In genomic region chr13:21413013-21413412, GRCh38 we compare ENCODE assay signal across 17 cellular contexts.
"Had no signal": no experiment of that assay in that cellular context is flagged by ENCODE, and none has a peak within 500 bp of the region (broad histone marks: within the 10 kb centered on the region; RNA-seq: fewer than 3 reads in every experiment).

No MANE protein-coding gene starts in this region.

- H3K9me3 ChIP-seq: stomach, thoracic aorta, upper lobe of right lung had no signal

- H3K27ac Mint-ChIP-seq: activated B cell treated with CpG ODN at 0.5 μM for 24 hours; activated naive CD8-positive, alpha-beta T cell treated with anti-CD3 and anti-CD28 coated beads, Interleukin-2, amount 10 ng/mL, durations not matched to agents 7 days and 5 days; T-helper 2 cell treated with Interferon-gamma antibody and Interleukin-4, amounts not matched to agents 5 μg/mL and 100 μg/mL, for 36 hours had no signal

- ATAC-seq: heart left ventricle, left colon, sciatic nerve, upper lobe of right lung had no signal

- H3K27ac ChIP-seq: heart left ventricle, stomach, thoracic aorta, upper lobe of right lung had no signal

- H3K27me3 ChIP-seq: heart left ventricle, stomach, upper lobe of right lung had no signal

- DNase-seq: activated B cell treated with CpG ODN at 0.5 μM for 24 hours; activated CD4-positive, alpha-beta T cell treated with anti-CD3 and anti-CD28 coated beads for 48 hours; activated naive CD4-positive, alpha-beta T cell; activated naive CD8-positive, alpha-beta T cell treated with anti-CD3 and anti-CD28 coated beads, Interleukin-2, amount 10 ng/mL, durations not matched to agents 7 days and 5 days; anterior cingulate cortex; heart left ventricle; immature natural killer cell; left colon; midbrain; stimulated activated CD4-positive, alpha-beta T cell treated with anti-CD3 and anti-CD28 coated beads, Interleukin-1b, Interleukin-23, amount 100 ng/mL, for 48 hours; stomach; upper lobe of right lung had no signal

- H3K4me3 Mint-ChIP-seq: activated B cell treated with CpG ODN at 0.5 μM for 24 hours; activated naive CD8-positive, alpha-beta T cell treated with anti-CD3 and anti-CD28 coated beads, Interleukin-2, amount 10 ng/mL, durations not matched to agents 7 days and 5 days; immature natural killer cell; neural crest cell; T-helper 2 cell treated with Interferon-gamma antibody and Interleukin-4, amounts not matched to agents 5 μg/mL and 100 μg/mL, for 36 hours had no signal

- H3K9me3 Mint-ChIP-seq: immature natural killer cell had no signal

- H3K27me3 Mint-ChIP-seq: activated B cell treated with CpG ODN at 0.5 μM for 24 hours; activated naive CD8-positive, alpha-beta T cell treated with anti-CD3 and anti-CD28 coated beads, Interleukin-2, amount 10 ng/mL, durations not matched to agents 7 days and 5 days had no signal

- H3K4me3 ChIP-seq: heart left ventricle, lung, stomach, thoracic aorta, upper lobe of right lung had no signal

- H3K4me1 ChIP-seq: heart left ventricle, upper lobe of right lung had no signal

- H3K4me1 Mint-ChIP-seq: activated B cell treated with CpG ODN at 0.5 μM for 24 hours, neural crest cell had no signal
